10 cellular contexts compared by ENCODE assay signal in genomic region chr1:164440222-164440621, GRCh38.
DNase-seq lines count a peak whose midpoint lies in the region; ATAC-seq and TF ChIP-seq lines count a peak whose summit lies in the region.
"Had no signal": no experiment of that assay in that cellular context is flagged by ENCODE, and none has a peak within 500 bp of the region (broad histone marks: within the 10 kb centered on the region; RNA-seq: fewer than 3 reads in every experiment).

No MANE protein-coding gene starts in this region.

- TF ChIP-seq CTCF in spleen (IDR thresholded peaks at IDR 0.05 in 8 of 11, conservative IDR thresholded peaks at IDR 0.05 in 3 of 11) = peak in 6 of 11 experiments; percentile 27 to 45 (median 35)

- H3K4me1 ChIP-seq in right cardiac atrium (ENCODE audit: control insufficient read depth, insufficient read depth, low read length) = peaks cover 2% of the 10 kb centered on the region
- H3K4me1 ChIP-seq in spleen = no peaks in the 10 kb centered on the region

- H3K4me3 Mint-ChIP-seq in activated naive CD4-positive, alpha-beta T cell treated with anti-CD3 and anti-CD28 coated beads, Interleukin-2, amount 10 ng/mL, durations not matched to agents 7 days and 5 days = no peak overlapping the region
- H3K4me3 Mint-ChIP-seq: activated naive CD4-positive, alpha-beta T cell treated with anti-CD3 and anti-CD28 coated beads, Interleukin-2, amount 50 U/mL, for 24 hours; stimulated activated naive CD8-positive, alpha-beta T cell treated with anti-CD3 and anti-CD28 coated beads, Interleukin-15, Interleukin-2, amounts not matched to agents 100 ng/mL and 50 ng/mL, for 24 hours had no signal

- H3K36me3 ChIP-seq in H7 (replicated peaks; ENCODE audit: control insufficient read depth, insufficient read depth, low read length) (no peaks in the 10 kb centered on the region), spleen (no peaks in the 10 kb centered on the region)

- H3K9me3 ChIP-seq in right cardiac atrium (ENCODE audit: control insufficient read depth, low read length) = no peaks in the 10 kb centered on the region
- no peaks in the 10 kb centered on the region for H3K9me3 ChIP-seq in spleen

- H3K27ac ChIP-seq in right cardiac atrium (ENCODE audit: low read length) (no peak overlapping the region), spleen (no peak overlapping the region)

- no peaks in the 10 kb centered on the region for H3K27me3 ChIP-seq in H7 (ENCODE audit: control insufficient read depth, insufficient read depth, low read length)
- no peaks in the 10 kb centered on the region for H3K27me3 ChIP-seq in right cardiac atrium (ENCODE audit: control insufficient read depth, insufficient read depth)
- no peaks in the 10 kb centered on the region for H3K27me3 ChIP-seq in spleen (replicated peaks in 1 of 7)

- ATAC-seq in right cardiac atrium (peak; percentile 94 to 95), GM19324 (IDR thresholded peaks at IDR 0.05; ENCODE audit: low FRiP score, unreplicated experiment) (no peak)

- CTCF ChIA-PET in activated naive CD4-positive, alpha-beta T cell treated with anti-CD3 and anti-CD28 coated beads, Interleukin-2, amount 10 ng/mL, durations not matched to agents 7 days and 5 days (lab: Charles Lee) = no interaction called here

- no peaks in the 10 kb centered on the region for H3K9me3 Mint-ChIP-seq in activated naive CD4-positive, alpha-beta T cell treated with anti-CD3 and anti-CD28 coated beads, Interleukin-2, amount 10 ng/mL, durations not matched to agents 7 days and 5 days
- H3K9me3 Mint-ChIP-seq: stimulated activated naive CD8-positive, alpha-beta T cell treated with anti-CD3 and anti-CD28 coated beads, Interleukin-15, Interleukin-2, amounts not matched to agents 100 ng/mL and 50 ng/mL, for 24 hours had no signal

- H3K27ac Mint-ChIP-seq in activated naive CD4-positive, alpha-beta T cell treated with anti-CD3 and anti-CD28 coated beads, Interleukin-2, amount 10 ng/mL, durations not matched to agents 7 days and 5 days = no peak overlapping the region
- H3K27ac Mint-ChIP-seq: activated naive CD4-positive, alpha-beta T cell treated with anti-CD3 and anti-CD28 coated beads, Interleukin-2, amount 50 U/mL, for 24 hours; stimulated activated naive CD8-positive, alpha-beta T cell treated with anti-CD3 and anti-CD28 coated beads, Interleukin-15, Interleukin-2, amounts not matched to agents 100 ng/mL and 50 ng/mL, for 24 hours had no signal

- peak; percentile 35 for DNase-seq in H7
- peak; percentile 27 for DNase-seq in SW480 (ENCODE audit: low spot score)
- DNase-seq in right cardiac atrium = peak; percentile 31 to 54 (median 48)
- DNase-seq in spleen = no peak
- DNase-seq in activated naive CD4-positive, alpha-beta T cell treated with anti-CD3 and anti-CD28 coated beads, Interleukin-2, amount 10 ng/mL, durations not matched to agents 7 days and 5 days = no peak
- no peak for DNase-seq in NCI-H187 (lab: John Stamatoyannopoulos, UW)
- no peak for DNase-seq in NCI-H2227 (lab: John Stamatoyannopoulos, UW; ENCODE audit: unreplicated experiment)

- TF ChIP-seq POLR2A in spleen (IDR thresholded peaks at IDR 0.05) = no peak

- no peaks in the 10 kb centered on the region for H3K36me3 Mint-ChIP-seq in activated naive CD4-positive, alpha-beta T cell treated with anti-CD3 and anti-CD28 coated beads, Interleukin-2, amount 10 ng/mL, durations not matched to agents 7 days and 5 days
- H3K36me3 Mint-ChIP-seq: activated naive CD4-positive, alpha-beta T cell treated with anti-CD3 and anti-CD28 coated beads, Interleukin-2, amount 50 U/mL, for 24 hours had no signal

- H3K27me3 Mint-ChIP-seq in activated naive CD4-positive, alpha-beta T cell treated with anti-CD3 and anti-CD28 coated beads, Interleukin-2, amount 10 ng/mL, durations not matched to agents 7 days and 5 days = no peaks in the 10 kb centered on the region
- H3K27me3 Mint-ChIP-seq: activated naive CD4-positive, alpha-beta T cell treated with anti-CD3 and anti-CD28 coated beads, Interleukin-2, amount 50 U/mL, for 24 hours; stimulated activated naive CD8-positive, alpha-beta T cell treated with anti-CD3 and anti-CD28 coated beads, Interleukin-15, Interleukin-2, amounts not matched to agents 100 ng/mL and 50 ng/mL, for 24 hours had no signal

- intact Hi-C loops in right cardiac atrium (cut with DNase I) (loop anchor here in 1 of 4 donors (10.0 kb wide), 1 partner anchor 55 kb away; no protein-coding TSS in a partner anchor), spleen (cut with DNase I; ENCODE audit: low total_unique reads) (no loop called here)

- H3K4me3 ChIP-seq in H7 (ENCODE audit: insufficient read depth, low read depth, low read length) (no peak overlapping the region), right cardiac atrium (ENCODE audit: low read length) (no peak overlapping the region), spleen (no peak overlapping the region)

- H3K4me1 Mint-ChIP-seq in activated naive CD4-positive, alpha-beta T cell treated with anti-CD3 and anti-CD28 coated beads, Interleukin-2, amount 10 ng/mL, durations not matched to agents 7 days and 5 days = no peaks in the 10 kb centered on the region
- H3K4me1 Mint-ChIP-seq: activated naive CD4-positive, alpha-beta T cell treated with anti-CD3 and anti-CD28 coated beads, Interleukin-2, amount 50 U/mL, for 24 hours had no signal

Comparison
In these comparisons a context has a peak if more than half of its experiments do, and no peak if none do; other contexts are left out.
1. DNase-seq: peak in H7 (single experiment), SW480 (single experiment) and right cardiac atrium (3 of 3); none in spleen (single experiment), activated naive CD4-positive, alpha-beta T cell treated with anti-CD3 and anti-CD28 coated beads, Interleukin-2, amount 10 ng/mL, durations not matched to agents 7 days and 5 days (single experiment), NCI-H187 (0 of 2) and NCI-H2227 (single experiment).